12 cellular contexts compared by ENCODE assay signal in genomic region chr11:2136952-2137201, GRCh38. TPM values are rescaled to one million over a fixed set of nuclear protein-coding genes. Genes with fewer than 3 reads are reported as not detected.
DNase-seq lines count a peak whose midpoint lies in the region; ATAC-seq and TF ChIP-seq lines count a peak whose summit lies in the region.
"Had no signal": no experiment of that assay in that cellular context is flagged by ENCODE, and none has a peak within 500 bp of the region (broad histone marks: within the 10 kb centered on the region; RNA-seq: fewer than 3 reads in every experiment).

No MANE protein-coding gene starts in this region.

- TF ChIP-seq CTCF in heart left ventricle (IDR thresholded peaks at IDR 0.05) (no peak), choroid plexus epithelial cell (conservative IDR thresholded peaks at IDR 0.05; ENCODE audit: low read depth, low read length) (no peak), suprapubic skin (IDR thresholded peaks at IDR 0.05) (no peak), colonic mucosa (IDR thresholded peaks at IDR 0.05) (no peak)

- intact Hi-C loops in heart left ventricle (cut with DNase I) = loop anchor here in 8 of 10 donors (1.0 to 5.0 kb wide), 3 partner anchors 35 to 40 kb away; no protein-coding TSS in a partner anchor
- intact Hi-C loops in left ventricle myocardium superior (cut with micrococcal nuclease) = no loop called here
- intact Hi-C loops in colonic mucosa (cut with DNase I) = no loop called here

- peak overlapping the region in 3 of 12 donors; percentile 5 to 57 (median 18) for H3K27ac ChIP-seq in heart left ventricle
- H3K27ac ChIP-seq in muscle layer of duodenum (ENCODE audit: low read length) = no peak overlapping the region
- H3K27ac ChIP-seq in suprapubic skin = no peak overlapping the region
- H3K27ac ChIP-seq in colonic mucosa = no peak overlapping the region

- H3K9me3 ChIP-seq in heart left ventricle = no peaks in the 10 kb centered on the region
- no peaks in the 10 kb centered on the region for H3K9me3 ChIP-seq in muscle layer of duodenum (ENCODE audit: control insufficient read depth in 1 of 2, low read length in 2 of 2)
- H3K9me3 ChIP-seq in suprapubic skin = no peaks in the 10 kb centered on the region
- H3K9me3 ChIP-seq in colonic mucosa = no peaks in the 10 kb centered on the region
- H3K9me3 ChIP-seq: A549 had no signal

- DNase-seq in heart left ventricle (no peak), left ventricle myocardium superior (no peak), choroid plexus epithelial cell (ENCODE audit: low read depth) (no peak), suprapubic skin (ENCODE audit: low spot score in 2 of 2) (no peak), colonic mucosa (no peak)
- DNase-seq: NCI-H1092 had no signal

- H3K27me3 ChIP-seq in heart left ventricle (peaks cover 19 to 69% (median 57%) of the 10 kb centered on the region in 9 donors), muscle layer of duodenum (ENCODE audit: low read depth, low read length) (peaks cover 21% of the 10 kb centered on the region), suprapubic skin (peaks cover 100% of the 10 kb centered on the region), colonic mucosa (peaks cover 58% of the 10 kb centered on the region)

- 27 to 48% (median 32%) methylated on average over 8 of the region's 8 CpGs for WGBS in heart left ventricle, 4 donors
- 21% methylated on average over 8 of the region's 8 CpGs for WGBS in suprapubic skin

- no peak for TF ChIP-seq EP300 in suprapubic skin (IDR thresholded peaks at IDR 0.05)

- H3K4me3 ChIP-seq in heart left ventricle (peak overlapping the region in 11 of 12 donors; percentile 35 to 68 (median 55)), choroid plexus epithelial cell (ENCODE audit: low read depth, low read length) (peak overlapping the region; percentile 55), muscle layer of duodenum (ENCODE audit: low read depth in 1 of 2, low read length in 2 of 2) (peak overlapping the region; percentile 7 to 44), suprapubic skin (peak overlapping the region; percentile 46), colonic mucosa (no peak overlapping the region)

- H3K36me3 ChIP-seq in heart left ventricle (peaks cover 0 to 8% (median 0%) of the 10 kb centered on the region in 9 donors), muscle layer of duodenum (ENCODE audit: control insufficient read depth in 1 of 2, insufficient read depth in 2 of 2, low read length in 2 of 2) (no peaks in the 10 kb centered on the region), suprapubic skin (no peaks in the 10 kb centered on the region), colonic mucosa (no peaks in the 10 kb centered on the region)

- ATAC-seq in heart left ventricle (peak in 1 of 4 donors; percentile 3), left ventricle myocardium superior (no peak), HG03039 (IDR thresholded peaks at IDR 0.05; ENCODE audit: unreplicated experiment) (no peak), GM19035 (IDR thresholded peaks at IDR 0.05; ENCODE audit: unreplicated experiment) (no peak)
- ATAC-seq: activated naive CD4-positive, alpha-beta T cell treated with anti-CD3 and anti-CD28 coated beads, Interleukin-2, amount 50 U/mL, for 72 hours had no signal

- H3K4me1 ChIP-seq in heart left ventricle (peaks cover 0 to 43% (median 5%) of the 10 kb centered on the region in 12 donors), muscle layer of duodenum (ENCODE audit: control insufficient read depth in 1 of 2, insufficient read depth in 2 of 2, low read length in 2 of 2) (peaks cover 0 to 29% of the 10 kb centered on the region in 2 donors), suprapubic skin (peaks cover 43% of the 10 kb centered on the region), colonic mucosa (no peaks in the 10 kb centered on the region)

- TF ChIP-seq POLR2A in heart left ventricle (IDR thresholded peaks at IDR 0.05) (no peak), suprapubic skin (IDR thresholded peaks at IDR 0.05) (no peak)

- H3K9ac ChIP-seq in colonic mucosa (ENCODE audit: low read depth in 2 of 2, low read length in 2 of 2) = no peak overlapping the region

RNA-seq across cellular contexts. Expression of gene IGF2, which starts 2.3 kb away (rescaled TPM):
- 100 to 1,000 TPM in 5 of 9 donors, 10 to 100 TPM in 4; 61.9 to 175 (median 102) TPM for total RNA-seq in heart left ventricle
- polyA plus RNA-seq in heart left ventricle = 10 to 100 TPM; 48.9 to 56.3 TPM
- 88.2 TPM for total RNA-seq in left ventricle myocardium superior
- total RNA-seq in suprapubic skin = 1 to 10 TPM; 3.2 to 9.7 (median 5.6) TPM
- 1 to 10 TPM; 4.1 to 9.2 TPM for total RNA-seq in colonic mucosa

RNA-seq across cellular contexts. Expression of gene INS, which starts 24.1 kb away (rescaled TPM):
- under 1 TPM in 1 of 9 donors, not detected in 8; 0.67 TPM for total RNA-seq in heart left ventricle
- 1 to 10 TPM in 1 of 2 donors, not detected in 1; 1.8 TPM for polyA plus RNA-seq in heart left ventricle
- total RNA-seq in left ventricle myocardium superior = not detected
- not detected for total RNA-seq in suprapubic skin
- under 1 TPM in 1 of 2 donors, not detected in 1; 0.84 TPM for total RNA-seq in colonic mucosa
- total RNA-seq: activated naive CD4-positive, alpha-beta T cell treated with anti-CD3 and anti-CD28 coated beads, Interleukin-2, amount 50 U/mL, for 72 hours; myocyte had no signal
- polyA plus RNA-seq: A549 had no signal

RNA-seq across cellular contexts. Expression of gene TH, which starts 34.7 kb away (rescaled TPM):
- not detected for total RNA-seq in heart left ventricle
- polyA plus RNA-seq in heart left ventricle = under 1 TPM in 1 of 2 donors, not detected in 1; 0.08 TPM
- not detected for total RNA-seq in left ventricle myocardium superior
- total RNA-seq in suprapubic skin = 1 to 10 TPM in 1 of 4 donors, under 1 TPM in 1, not detected in 2; 0.34 to 1.0 TPM
- under 1 TPM in 1 of 2 donors, not detected in 1; 0.15 TPM for total RNA-seq in colonic mucosa
- total RNA-seq: activated naive CD4-positive, alpha-beta T cell treated with anti-CD3 and anti-CD28 coated beads, Interleukin-2, amount 50 U/mL, for 72 hours; myocyte had no signal
- polyA plus RNA-seq: A549 had no signal

Comparison
In these comparisons a context has a peak if more than half of its experiments do, and no peak if none do; other contexts are left out.
1. intact Hi-C loops: an anchor here in heart left ventricle (1.0 to 5.0 kb wide); none called in left ventricle myocardium superior and colonic mucosa.